ENCODE assay signal across 8 cellular contexts in the genomic region with DNA sequence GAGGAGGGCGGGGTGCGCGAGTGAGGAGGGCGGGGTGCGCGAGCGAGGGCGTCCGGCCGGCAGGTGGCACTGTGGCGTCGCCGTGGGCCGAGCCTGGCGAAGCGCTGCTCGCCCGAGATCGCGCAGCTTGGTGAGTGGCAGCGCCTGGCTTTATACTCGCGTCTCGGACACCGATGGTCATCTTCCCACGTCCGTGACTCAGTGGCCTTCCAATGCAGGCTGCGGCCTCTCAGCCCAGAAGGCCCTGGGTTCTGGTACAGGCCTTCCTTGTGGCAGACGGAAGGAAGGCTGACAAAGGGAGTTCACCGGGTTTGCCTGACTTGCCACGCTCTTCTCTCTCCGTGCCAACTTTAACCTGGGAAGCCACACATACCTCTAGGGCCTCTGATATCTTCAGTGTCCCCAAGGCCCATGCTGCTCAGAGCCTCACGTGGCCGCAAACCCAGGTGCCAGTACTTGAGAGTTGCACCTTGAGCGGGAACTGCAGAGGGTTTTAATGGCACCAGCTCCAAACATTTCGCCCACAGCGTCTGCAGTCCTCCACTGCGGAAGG.
DNase-seq lines count a peak whose midpoint lies in the region; ATAC-seq, FAIRE-seq and TF ChIP-seq lines count a peak whose summit lies in the region.

No MANE protein-coding gene starts in this region.

- TF ChIP-seq RAD21 in HepG2 (CRISPR knock-in tag; IDR thresholded peaks at IDR 0.05): peak; percentile 80

- peaks cover 5% of the 10 kb centered on the region; the same call in 1 of the 2 replicates for H3F3A ChIP-seq in MM.1S (ENCODE audit: insufficient read depth, low read length)

- H3K4me1 Mint-ChIP-seq in activated CD4-positive, alpha-beta T cell treated with anti-CD3 and anti-CD28 coated beads, Interleukin-2, amount 10 ng/mL, durations not matched to agents 7 days and 5 days: peaks cover 16% of the 10 kb centered on the region

- intact Hi-C loops in HepG2 (cut with micrococcal nuclease; ENCODE audit: unreplicated experiment): loop anchor here (2.0 to 5.0 kb wide), 2 partner anchors 204 to 454 kb away; no protein-coding TSS in a partner anchor

- peaks cover 6% of the 10 kb centered on the region for H3K27me3 Mint-ChIP-seq in activated CD4-positive, alpha-beta T cell treated with anti-CD3 and anti-CD28 coated beads, Interleukin-2, amount 10 ng/mL, durations not matched to agents 7 days and 5 days

- no peaks in the 10 kb centered on the region for H3K9me3 Mint-ChIP-seq in activated CD4-positive, alpha-beta T cell treated with anti-CD3 and anti-CD28 coated beads, Interleukin-2, amount 10 ng/mL, durations not matched to agents 7 days and 5 days

- peak overlapping the region; percentile 86 for H3K4me3 Mint-ChIP-seq in activated CD4-positive, alpha-beta T cell treated with anti-CD3 and anti-CD28 coated beads, Interleukin-2, amount 10 ng/mL, durations not matched to agents 7 days and 5 days

- H2AFZ ChIP-seq in MM.1S (ENCODE audit: low read length): peak overlapping the region; percentile 100
- H2AFZ ChIP-seq in HepG2 (ENCODE audit: low read length): peak overlapping the region; percentile 83

- in situ Hi-C loops in HepG2 (cut with HindIII; ENCODE audit: extremely low pct_ligation_motif_present, low pct_unique_long_range_greater_than_20kb): loop anchor here (10.0 to 25.0 kb wide), 2 partner anchors 196 to 409 kb away; a partner anchor contains a TSS

- no peak for TF ChIP-seq POLR2A in H54 (IDR thresholded peaks at IDR 0.05; ENCODE audit: low read depth, low read length)
- no peak for TF ChIP-seq POLR2A in HepG2 (IDR thresholded peaks at IDR 0.05; ENCODE audit: insufficient read depth in 1 of 2, low read depth in 2 of 2, low read length in 2 of 2)

- H3K9ac ChIP-seq in MM.1S (ENCODE audit: low read length) (peak overlapping the region; percentile 60; the same call in 1 of the 2 replicates), HepG2 (ENCODE audit: insufficient read depth, low read depth, low read length) (peak overlapping the region; percentile 52; the same call in 1 of the 2 replicates)

- no peaks in the 10 kb centered on the region for H3K9me2 ChIP-seq in MM.1S (replicated peaks; ENCODE audit: insufficient read depth, low read length)

- DNase-seq in GM10248 (ENCODE audit: extremely low spot score): peak; percentile 86
- peak; percentile 50 for DNase-seq in H54 (ENCODE audit: insufficient read length, low spot score)
- DNase-seq in MM.1S: peak; percentile 74
- peak; percentile 82 for DNase-seq in activated CD4-positive, alpha-beta T cell treated with anti-CD3 and anti-CD28 coated beads, Interleukin-2, amount 10 ng/mL, durations not matched to agents 7 days and 5 days
- peak; percentile 31 for DNase-seq in cortex of kidney (lab: John Stamatoyannopoulos, UW)
- DNase-seq in HepG2 (ENCODE audit: low spot score): no peak
- peak; percentile 80 to 85 for DNase-seq in stimulated activated CD4-positive, alpha-beta T cell treated with anti-CD3 and anti-CD28 coated beads, Interleukin-2, amount 100 ng/mL, for 48 hours
- DNase-seq in NK-92 treated with Interleukin-12 subunit alpha and Interleukin-12 subunit beta, amount 100 ng/mL, for 24 hours (lab: John Stamatoyannopoulos, UW): no peak

- WGBS in HepG2 (ENCODE audit: low lambda C conversion rate): 20% methylated on average over 14 of the region's 38 CpGs

- H3K4me3 ChIP-seq in MM.1S (ENCODE audit: low read length) (peak overlapping the region; percentile 91), HepG2 (replicated peaks in 1 of 3; ENCODE audit: insufficient read depth in 1 of 3, low read depth in 2 of 3, low read length in 3 of 3) (peak overlapping the region; percentile 40 to 75 (median 40); a peak in 4 of 6 replicates)

- no peak for TF ChIP-seq EP300 in HepG2 (IDR thresholded peaks at IDR 0.05; ENCODE audit: low read depth in 2 of 2, low read length in 2 of 2)
- no peak for TF ChIP-seq EP300 in HepG2 (CRISPR knock-in tag; IDR thresholded peaks at IDR 0.05; ENCODE audit: borderline replicate concordance)

- POLR2A ChIA-PET in GM10248 (lab: Yijun Ruan, JAX) (no interaction called here), HepG2 (lab: Yijun Ruan, JAX) (no interaction called here)
- POLR2A ChIA-PET in activated CD4-positive, alpha-beta T cell treated with anti-CD3 and anti-CD28 coated beads, Interleukin-2, amount 10 ng/mL, durations not matched to agents 7 days and 5 days (lab: Charles Lee): interaction anchor here (0.5 kb wide), 1 partner anchor 649 kb away, joined by 3 read pairs; no protein-coding TSS in a partner anchor

- no peak overlapping the region for H3K27ac ChIP-seq in MM.1S (ENCODE audit: low read length)
- H3K27ac ChIP-seq in HepG2 (ENCODE audit: extremely low read length, insufficient read depth, low read length): no peak overlapping the region

- H3K27ac Mint-ChIP-seq in activated CD4-positive, alpha-beta T cell treated with anti-CD3 and anti-CD28 coated beads, Interleukin-2, amount 10 ng/mL, durations not matched to agents 7 days and 5 days: peak overlapping the region; percentile 92

- H3K36me3 Mint-ChIP-seq in activated CD4-positive, alpha-beta T cell treated with anti-CD3 and anti-CD28 coated beads, Interleukin-2, amount 10 ng/mL, durations not matched to agents 7 days and 5 days (ENCODE audit: low read depth): no peaks in the 10 kb centered on the region

- TF ChIP-seq CTCF in GM10248 (IDR thresholded peaks at IDR 0.05; ENCODE audit: control extremely low read depth, extremely low read depth, low read depth, missing control alignments): peak; percentile 77
- TF ChIP-seq CTCF in MM.1S (IDR thresholded peaks at IDR 0.05; ENCODE audit: low read length): peak; percentile 37
- TF ChIP-seq CTCF in HepG2 (CRISPR knock-in tag; IDR thresholded peaks at IDR 0.05): peak; percentile 84

- H4K20me1 ChIP-seq in MM.1S (ENCODE audit: insufficient read depth, low read length) (no peaks in the 10 kb centered on the region), HepG2 (ENCODE audit: insufficient read depth, low read length) (no peaks in the 10 kb centered on the region)

- FAIRE-seq in H54 (lab: Jason Lieb, UNC) (no peak), HepG2 (lab: Jason Lieb, UNC) (no peak)

- H3K36me3 ChIP-seq in MM.1S (replicated peaks; ENCODE audit: insufficient read depth, low read length) (no peaks in the 10 kb centered on the region), HepG2 (replicated peaks in 1 of 2; ENCODE audit: control insufficient read depth in 1 of 2, insufficient read depth in 2 of 2, low read length in 2 of 2) (no peaks in the 10 kb centered on the region)

- H3K9me3 ChIP-seq in MM.1S (replicated peaks; ENCODE audit: insufficient read depth, low read length) (no peaks in the 10 kb centered on the region), HepG2 (ENCODE audit: low read length) (no peaks in the 10 kb centered on the region)

- H3K4me2 ChIP-seq in MM.1S (ENCODE audit: low read depth, low read length) (peak overlapping the region; percentile 98), HepG2 (ENCODE audit: low read depth, low read length) (peak overlapping the region; percentile 78)

- no peaks in the 10 kb centered on the region for H3K79me2 ChIP-seq in MM.1S (ENCODE audit: low read length)
- no peaks in the 10 kb centered on the region for H3K79me2 ChIP-seq in HepG2 (ENCODE audit: insufficient read depth, low read length)

- no TSS peak for BruUV-seq in HepG2 (replicated peaks; lab: Mats Ljungman, UMichigan)

- peaks cover 6% of the 10 kb centered on the region for H3K4me1 ChIP-seq in MM.1S (ENCODE audit: low read length)
- peaks cover 8% of the 10 kb centered on the region; the same call in 1 of the 2 replicates for H3K4me1 ChIP-seq in HepG2 (ENCODE audit: insufficient read depth, low read length)

- peak; percentile 89 for ATAC-seq in HepG2

- CTCF ChIA-PET in GM10248 (lab: Yijun Ruan, JAX) (interaction anchor here (0.9 to 2.3 kb wide), 13 partner anchors 10 to 683 kb away, joined by 3 to 13 read pairs (median 3); no protein-coding TSS in a partner anchor), HepG2 (lab: Yijun Ruan, JAX; ENCODE audit: low intra/inter-chr PET ratio, low total read pairs) (interaction anchor here (1.3 kb wide), 1 partner anchor 203 kb away, joined by 7 read pairs; no protein-coding TSS in a partner anchor)
- CTCF ChIA-PET in activated CD4-positive, alpha-beta T cell treated with anti-CD3 and anti-CD28 coated beads, Interleukin-2, amount 10 ng/mL, durations not matched to agents 7 days and 5 days (lab: Charles Lee): interaction anchor here (0.6 to 2.0 kb wide), 10 partner anchors 11 to 674 kb away, joined by 3 to 15 read pairs (median 3); a partner anchor contains a TSS

- H3K27me3 ChIP-seq in MM.1S (replicated peaks; ENCODE audit: insufficient read depth, low read length) (no peaks in the 10 kb centered on the region), HepG2 (ENCODE audit: control insufficient read depth in 1 of 2, insufficient read depth in 2 of 2, low read length in 2 of 2) (peaks cover 5 to 31% of the 10 kb centered on the region in 2 experiments; a peak in 4 of 5 replicates)

TF ChIP-seq in HepG2, 621 proteins besides CTCF, POLR2A, EP300 and RAD21 (continues in another document):
- TF ChIP-seq ZNF670 (CRISPR knock-in tag; IDR thresholded peaks at IDR 0.05; ENCODE audit: borderline replicate concordance): 0 out of 2 replicates have a peak, but pooled peaks have one; percentile 35
- TF ChIP-seq MAF1 (CRISPR knock-in tag; IDR thresholded peaks at IDR 0.05; ENCODE audit: borderline replicate concordance): no peak
- peak; percentile 57 for TF ChIP-seq HOXA3 (CRISPR knock-in tag; IDR thresholded peaks at IDR 0.05)
- TF ChIP-seq, protein P1, sequence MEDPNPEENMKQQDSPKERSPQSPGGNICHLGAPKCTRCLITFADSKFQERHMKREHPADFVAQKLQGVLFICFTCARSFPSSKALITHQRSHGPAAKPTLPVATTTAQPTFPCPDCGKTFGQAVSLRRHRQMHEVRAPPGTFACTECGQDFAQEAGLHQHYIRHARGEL (CRISPR knock-in tag; IDR thresholded peaks at IDR 0.05): no peak
- TF ChIP-seq, protein P2, sequence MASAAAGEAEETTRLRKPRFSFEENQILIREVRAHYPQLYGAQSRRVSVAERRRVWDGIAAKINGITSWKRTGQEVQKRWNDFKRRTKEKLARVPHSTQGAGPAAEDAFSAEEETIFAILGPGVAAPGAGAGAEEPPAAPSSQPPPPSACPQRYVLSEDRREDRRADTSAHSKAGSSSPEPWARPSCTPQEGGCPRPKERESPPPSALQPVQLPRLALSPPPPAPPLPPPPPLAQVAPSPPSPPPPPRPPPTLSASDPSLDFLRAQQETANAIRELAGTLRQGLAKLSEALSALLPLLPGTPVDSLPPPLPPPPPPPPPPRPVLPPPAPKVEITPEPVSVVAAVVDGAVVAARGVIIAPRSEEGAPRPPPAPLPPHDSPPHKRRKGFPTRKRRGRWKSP (CRISPR knock-in tag; IDR thresholded peaks at IDR 0.05): peak; percentile 71; the same call in 1 of the 2 replicates
- TF ChIP-seq HNRNPK (IDR thresholded peaks at IDR 0.05; ENCODE audit: low read depth, low read length, poor library complexity, severe bottlenecking): peak; percentile 19

Comparison
In these comparisons a context has a peak if more than half of its experiments do, and no peak if none do; other contexts are left out.
1. DNase-seq: peak in GM10248 (single experiment), H54 (single experiment), MM.1S (single experiment), activated CD4-positive, alpha-beta T cell treated with anti-CD3 and anti-CD28 coated beads, Interleukin-2, amount 10 ng/mL, durations not matched to agents 7 days and 5 days (single experiment), cortex of kidney (single experiment) and stimulated activated CD4-positive, alpha-beta T cell treated with anti-CD3 and anti-CD28 coated beads, Interleukin-2, amount 100 ng/mL, for 48 hours (2 of 2); none in HepG2 (single experiment) and NK-92 treated with Interleukin-12 subunit alpha and Interleukin-12 subunit beta, amount 100 ng/mL, for 24 hours (single experiment).
2. Peak in every context shown above with its lines, with median percentiles within 50 percentile points of each other: CTCF ChIP-seq.